In genomic region chr1:84539972-84540371, GRCh38 we compare ENCODE assay signal across 23 cellular contexts. TPM values are rescaled to one million over a fixed set of nuclear protein-coding genes. Genes with fewer than 3 reads are reported as not detected.
DNase-seq lines count a peak whose midpoint lies in the region; FAIRE-seq and TF ChIP-seq lines count a peak whose summit lies in the region.
"Had no signal": no experiment of that assay in that cellular context is flagged by ENCODE, and none has a peak within 500 bp of the region (broad histone marks: within the 10 kb centered on the region; RNA-seq: fewer than 3 reads in every experiment).

No MANE protein-coding gene starts in this region.

- WGBS in GM23248 (ENCODE audit: low coverage in 1 of 2, low lambda C conversion rate in 2 of 2, missing lambda C conversion rate in 2 of 2), 2 experiments = 88 to 90% methylated on average over 3 of the region's 3 CpGs
- WGBS in mesenchymal stem cell = 100% methylated on average over 1 of the region's 3 CpGs

- no peaks in the 10 kb centered on the region for H3K9me2 ChIP-seq in GM23248 (ENCODE audit: insufficient read depth)

- H3K4ac ChIP-seq in mesenchymal stem cell (ENCODE audit: low read depth in 1 of 2, low read length in 2 of 2) = no peak overlapping the region

- no peak for TF ChIP-seq CTCF in bronchial epithelial cell (IDR thresholded peaks at IDR 0.05; ENCODE audit: insufficient read depth, low read length, severe bottlenecking)

- in situ Hi-C loops in GM23248 (cut with MboI) = no loop called here

- no peak overlapping the region for H2BK15ac ChIP-seq in mesenchymal stem cell (ENCODE audit: low read depth, poor library complexity, severe bottlenecking)

- H3K36me3 ChIP-seq in GM23248 (ENCODE audit: low read depth) = no peaks in the 10 kb centered on the region; the same call in 1 of the 2 replicates
- no peaks in the 10 kb centered on the region for H3K36me3 ChIP-seq in bronchial epithelial cell (ENCODE audit: control insufficient read depth, insufficient read depth, low read length)
- peaks cover 0 to 53% of the 10 kb centered on the region in 2 experiments for H3K36me3 ChIP-seq in mesenchymal stem cell (ENCODE audit: control insufficient read depth in 1 of 2, insufficient read depth in 2 of 2, low read depth in 1 of 2, low read length in 2 of 2)
- H3K36me3 ChIP-seq: BE2C, WERI-Rb-1 had no signal

- no peak overlapping the region for H3K4me3 ChIP-seq in GM23248
- H3K4me3 ChIP-seq in bronchial epithelial cell (ENCODE audit: low read depth, low read length) = no peak overlapping the region
- H3K4me3 ChIP-seq in mesenchymal stem cell (ENCODE audit: insufficient read depth in 1 of 2, low read depth in 1 of 2, low read length in 2 of 2) = no peak overlapping the region
- H3K4me3 ChIP-seq: coronary artery, gastroesophageal sphincter, stomach, upper lobe of right lung had no signal

- no peak overlapping the region for H3K23ac ChIP-seq in mesenchymal stem cell (ENCODE audit: low read length in 2 of 2)

- H3K27me3 ChIP-seq in GM23248 (replicated peaks; ENCODE audit: insufficient read depth) = no peaks in the 10 kb centered on the region
- no peaks in the 10 kb centered on the region for H3K27me3 ChIP-seq in bronchial epithelial cell (ENCODE audit: control insufficient read depth, insufficient read depth, low read length)
- no peaks in the 10 kb centered on the region for H3K27me3 ChIP-seq in mesenchymal stem cell (ENCODE audit: control insufficient read depth in 1 of 2, insufficient read depth in 1 of 2, low read length in 2 of 2)
- H3K27me3 ChIP-seq: BE2C, gastroesophageal sphincter, stomach, upper lobe of right lung had no signal

- H3K18ac ChIP-seq in mesenchymal stem cell (ENCODE audit: low read depth in 1 of 2, low read length in 2 of 2) = no peak overlapping the region

- H4K91ac ChIP-seq in mesenchymal stem cell (ENCODE audit: low read length) = no peak overlapping the region

- H3K9me3 ChIP-seq in GM23248 (ENCODE audit: low read depth) (no peaks in the 10 kb centered on the region), mesenchymal stem cell (ENCODE audit: control insufficient read depth, low read length) (no peaks in the 10 kb centered on the region)
- H3K9me3 ChIP-seq: BE2C, Caco-2, gastroesophageal sphincter, stomach, upper lobe of right lung had no signal

- H2BK12ac ChIP-seq in mesenchymal stem cell (ENCODE audit: low read length in 2 of 2) = no peak overlapping the region

- no peak overlapping the region for H2AK5ac ChIP-seq in mesenchymal stem cell (ENCODE audit: low read length, severe bottlenecking)

- no peak overlapping the region for H3K14ac ChIP-seq in mesenchymal stem cell (ENCODE audit: low read length in 2 of 2)

- H3K4me1 ChIP-seq in GM23248 (ENCODE audit: insufficient read depth) (no peaks in the 10 kb centered on the region), mesenchymal stem cell (ENCODE audit: control insufficient read depth, insufficient read depth, low read depth, low read length) (no peaks in the 10 kb centered on the region)
- H3K4me1 ChIP-seq: BE2C, Caco-2, gastroesophageal sphincter, stomach, upper lobe of right lung had no signal

- FAIRE-seq in bronchial epithelial cell (lab: Jason Lieb, UNC) (no peak), H54 (lab: Jason Lieb, UNC) (no peak)

- no peak overlapping the region for H2BK120ac ChIP-seq in mesenchymal stem cell (ENCODE audit: low read depth, low read length)

- DNase-seq in GM23248 (peak; percentile 10), OCI-M1 (lab: John Stamatoyannopoulos, UW) (peak; percentile 53), bronchial epithelial cell (ENCODE audit: low read depth) (peak; percentile 53), mesenchymal stem cell (peak; percentile 7), NCI-H446 (lab: John Stamatoyannopoulos, UW) (no peak), H54 (ENCODE audit: insufficient read length, low spot score) (no peak)
- DNase-seq in stimulated activated naive CD4-positive, alpha-beta T cell treated with Interleukin-2 at 50 U/mL for 16 hours (lab: John Stamatoyannopoulos, UW) = no peak
- DNase-seq: activated CD4-positive, alpha-beta T cell treated with anti-CD3 and anti-CD28 coated beads, Interleukin-2, amount 50 U/mL, for 48 hours; activated naive CD4-positive, alpha-beta T cell treated with anti-CD3 and anti-CD28 coated beads for 36 hours; activated T-cell treated with anti-CD3 and anti-CD28 coated beads, Interleukin-2, amount 50 U/mL, for 1 hour; BE2C; Caco-2; H9; MM.1S; natural killer cell; posterior cingulate gyrus; stimulated activated CD4-positive, alpha-beta T cell treated with anti-CD3 and anti-CD28 coated beads, Interleukin-2, amount 100 ng/mL, for 24 hours; stomach; T-helper 1 cell; upper lobe of right lung; WERI-Rb-1 had no signal

- H3K79me1 ChIP-seq in mesenchymal stem cell (replicated peaks; ENCODE audit: low read length, poor library complexity, severe bottlenecking) = no peaks in the 10 kb centered on the region

- no peaks in the 10 kb centered on the region for H3F3A ChIP-seq in GM23248 (ENCODE audit: insufficient read depth)

- no peaks in the 10 kb centered on the region for H3K79me2 ChIP-seq in GM23248 (ENCODE audit: insufficient read depth)

- H3K27ac ChIP-seq in GM23248 = no peak overlapping the region
- H3K27ac ChIP-seq in mesenchymal stem cell (ENCODE audit: low read length, poor library complexity, severe bottlenecking) = no peak overlapping the region
- H3K27ac ChIP-seq: coronary artery, gastroesophageal sphincter, stomach, upper lobe of right lung, WERI-Rb-1 had no signal

- no peak for TF ChIP-seq POLR2A in H54 (IDR thresholded peaks at IDR 0.05; ENCODE audit: low read depth, low read length)

- no peak overlapping the region for H3K4me2 ChIP-seq in GM23248 (ENCODE audit: unreplicated experiment)
- H3K4me2 ChIP-seq in mesenchymal stem cell (ENCODE audit: low read length, poor library complexity, severe bottlenecking) = no peak overlapping the region

- H4K8ac ChIP-seq in mesenchymal stem cell (ENCODE audit: low read length) = no peak overlapping the region

- H2BK5ac ChIP-seq in mesenchymal stem cell (ENCODE audit: low read depth, low read length, poor library complexity, severe bottlenecking) = no peak overlapping the region

- no peak overlapping the region for H2AFZ ChIP-seq in GM23248
- no peak overlapping the region for H2AFZ ChIP-seq in mesenchymal stem cell (ENCODE audit: low read depth, low read length)

- H4K20me1 ChIP-seq in GM23248 (ENCODE audit: insufficient read depth) = no peaks in the 10 kb centered on the region

- H3K9ac ChIP-seq in GM23248 (no peak overlapping the region), mesenchymal stem cell (ENCODE audit: low read length) (no peak overlapping the region)

RNA-seq across cellular contexts. Expression of gene GNG5, which starts 33.6 kb away (rescaled TPM):
- total RNA-seq in GM23248 (2014; rRNA removed; shearing (Covaris generic)) = 34.7 and 38.9 TPM in 2 replicates
- 400 and 422 TPM in 2 replicates for polyA plus RNA-seq in GM23248 (2016; fragmentation: Nextera tagmentation; extraction: Ambion mirVana)
- 8.4 and 14.5 TPM in 2 replicates for total RNA-seq in bronchial epithelial cell
- 364 TPM for polyA plus RNA-seq in mesenchymal stem cell (2013, experiment 1 of 2)
- 368 TPM for polyA plus RNA-seq in mesenchymal stem cell (2013, experiment 2 of 2)

RNA-seq across cellular contexts. Expression of gene SPATA1, which starts 33.8 kb away (rescaled TPM):
- not detected in 2 replicates for total RNA-seq in GM23248 (2014; rRNA removed; shearing (Covaris generic))
- 0.68 and 1.0 TPM in 2 replicates for polyA plus RNA-seq in GM23248 (2016; fragmentation: Nextera tagmentation; extraction: Ambion mirVana)
- 0.26 and 0.38 TPM in 2 replicates for total RNA-seq in bronchial epithelial cell
- polyA plus RNA-seq in mesenchymal stem cell (2013, experiment 1 of 2) = 1.3 TPM
- 0.88 TPM for polyA plus RNA-seq in mesenchymal stem cell (2013, experiment 2 of 2)
- total RNA-seq: H9 had no signal

RNA-seq across cellular contexts. Expression of gene CTBS, which starts 34.3 kb away (rescaled TPM):
- 13.5 and 22.9 TPM in 2 replicates for total RNA-seq in GM23248 (2014; rRNA removed; shearing (Covaris generic))
- 52.4 and 53.7 TPM in 2 replicates for polyA plus RNA-seq in GM23248 (2016; fragmentation: Nextera tagmentation; extraction: Ambion mirVana)
- 7.4 and 7.7 TPM in 2 replicates for total RNA-seq in bronchial epithelial cell
- 22.5 TPM for polyA plus RNA-seq in mesenchymal stem cell (2013, experiment 1 of 2)
- 24.9 TPM for polyA plus RNA-seq in mesenchymal stem cell (2013, experiment 2 of 2)

Comparison
In these comparisons a context has a peak if more than half of its experiments do, and no peak if none do; other contexts are left out.
1. DNase-seq: peak in GM23248 (single experiment), OCI-M1 (single experiment), bronchial epithelial cell (single experiment) and mesenchymal stem cell (single experiment); none in NCI-H446 (0 of 2), stimulated activated naive CD4-positive, alpha-beta T cell treated with Interleukin-2 at 50 U/mL for 16 hours (single experiment) and H54 (single experiment).